Comparison of ENCODE assay signal across 12 cellular contexts in the genomic region with DNA sequence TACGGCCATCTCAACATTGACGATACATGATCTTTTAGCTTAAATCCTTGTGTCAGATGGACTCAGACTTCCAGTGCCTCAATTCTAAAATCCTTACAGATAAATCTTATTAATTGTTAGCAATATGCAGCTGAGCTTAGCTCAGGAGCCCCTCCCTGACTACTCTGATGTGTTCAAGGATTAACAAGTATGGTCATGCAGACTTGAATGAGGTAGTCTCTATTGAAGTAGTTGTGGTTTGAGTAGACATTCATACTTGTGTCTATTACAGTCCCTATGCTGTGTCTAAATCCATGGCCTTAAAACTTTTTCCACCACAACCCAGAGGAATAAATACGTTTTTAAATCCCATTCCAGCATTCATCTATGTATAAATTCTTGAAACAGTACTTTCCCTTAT.
"Had no signal": no experiment of that assay in that cellular context is flagged by ENCODE, and none has a peak within 500 bp of the region (broad histone marks: within the 10 kb centered on the region; RNA-seq: fewer than 3 reads in every experiment).

No MANE protein-coding gene starts in this region.

- H3K27ac ChIP-seq: esophagus muscularis mucosa, neutrophil, parathyroid adenoma, sigmoid colon, spleen, suprapubic skin had no signal

- DNase-seq: activated CD4-positive, alpha-beta T cell treated with anti-CD3 and anti-CD28 coated beads, Interleukin-2, amount 10 ng/mL, durations not matched to agents 7 days and 5 days; activated CD8-positive, alpha-beta memory T cell treated with anti-CD3 and anti-CD28 coated beads for 24 hours; activated naive CD4-positive, alpha-beta T cell treated with Interleukin-2 at 50 U/mL for 16 hours; aorta; left ventricle myocardium superior; natural killer cell; sigmoid colon; spleen had no signal

- H3K36me3 ChIP-seq: esophagus muscularis mucosa, neutrophil, sigmoid colon, spleen, suprapubic skin had no signal

- H2AFZ ChIP-seq: parathyroid adenoma had no signal

- H3K9ac ChIP-seq: parathyroid adenoma had no signal

- H3K79me2 ChIP-seq: parathyroid adenoma had no signal

- ATAC-seq: natural killer cell had no signal

- H3K27me3 ChIP-seq: esophagus muscularis mucosa, neutrophil, sigmoid colon, spleen, suprapubic skin had no signal

- H3K4me3 ChIP-seq: esophagus muscularis mucosa, sigmoid colon, spleen, suprapubic skin had no signal

- H3K9me3 ChIP-seq: esophagus muscularis mucosa, neutrophil, sigmoid colon, spleen, suprapubic skin had no signal

- H3K4me1 ChIP-seq: esophagus muscularis mucosa, parathyroid adenoma, sigmoid colon, spleen, suprapubic skin had no signal
